Comparison of ENCODE assay signal across 8 cellular contexts in the genomic region with DNA sequence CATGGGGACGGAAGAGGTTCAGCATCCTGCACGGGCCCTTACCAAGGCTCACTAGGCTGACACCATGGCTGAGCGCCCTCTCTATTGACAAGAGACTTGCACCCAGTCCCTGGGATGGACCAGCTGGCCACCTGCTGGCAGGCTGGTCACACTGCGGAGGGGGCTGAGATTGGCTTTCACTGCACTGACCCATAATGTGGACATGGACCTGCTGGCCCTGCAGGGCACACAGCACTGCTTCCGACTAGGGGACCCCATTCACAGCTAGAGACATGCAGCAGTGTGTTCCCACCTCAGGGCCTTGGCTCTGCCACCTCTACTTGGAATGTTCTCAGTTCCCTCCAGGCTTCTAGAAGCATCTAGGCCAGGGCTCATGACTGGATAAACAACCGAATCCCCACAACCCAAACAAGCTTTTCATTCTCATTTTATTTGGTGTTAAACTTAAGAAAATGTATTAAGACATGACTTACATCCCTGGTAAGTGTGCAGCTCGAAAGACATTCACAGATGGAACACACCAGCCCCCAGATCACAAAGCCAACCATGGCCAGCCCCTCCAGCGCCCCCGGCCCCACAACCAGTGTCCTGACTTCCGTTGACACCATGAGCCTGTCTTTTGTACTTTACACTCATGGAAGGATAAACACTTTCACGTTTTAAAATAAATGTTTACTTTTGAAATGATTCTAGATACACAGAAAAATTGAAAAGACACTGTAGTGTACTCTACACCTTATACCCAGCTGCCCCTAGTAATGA. TPM values are rescaled to one million over a fixed set of nuclear protein-coding genes. Genes with fewer than 3 reads are reported as not detected.
DNase-seq lines count a peak whose midpoint lies in the region; ATAC-seq and TF ChIP-seq lines count a peak whose summit lies in the region.

No MANE protein-coding gene starts in this region.

- peak; percentile 68 for DNase-seq in CD14-positive monocyte (ENCODE audit: low spot score)
- peak; percentile 72 for DNase-seq in HK-2 (ENCODE audit: unreplicated experiment)
- DNase-seq in WERI-Rb-1, result peak; percentile 73
- DNase-seq in caudate nucleus (lab: John Stamatoyannopoulos, UW), result peak in 52 of 61 donors; percentile 14 to 82 (median 52)
- peak; percentile 73 for DNase-seq in lower lobe of right lung
- DNase-seq in GM19238 (ENCODE audit: insufficient read length, low spot score), result no peak
- no peak for DNase-seq in NK-92 treated with Interleukin-12 subunit alpha and Interleukin-12 subunit beta, amount 100 ng/mL, for 24 hours (lab: John Stamatoyannopoulos, UW)

- H3K4me1 Mint-ChIP-seq in CD14-positive monocyte, result no peaks in the 10 kb centered on the region
- no peaks in the 10 kb centered on the region for H3K4me1 Mint-ChIP-seq in stimulated activated memory B cell treated with anti-CD40 and anti-IgM and Interleukin-4, amounts not matched to agents 10 μg/mL and 1 μg/mL and 100 μg/mL, for 72 hours

- H3K9me3 Mint-ChIP-seq in CD14-positive monocyte, result no peaks in the 10 kb centered on the region
- no peaks in the 10 kb centered on the region for H3K9me3 Mint-ChIP-seq in stimulated activated memory B cell treated with anti-CD40 and anti-IgM and Interleukin-4, amounts not matched to agents 10 μg/mL and 1 μg/mL and 100 μg/mL, for 72 hours

- H3K27ac ChIP-seq in WERI-Rb-1 (no peak overlapping the region), caudate nucleus (ENCODE audit: low read depth, low read length) (no peak overlapping the region), lower lobe of right lung (no peak overlapping the region)

- TF ChIP-seq CTCF in CD14-positive monocyte (IDR thresholded peaks at IDR 0.05) (peak; percentile 86), WERI-Rb-1 (IDR thresholded peaks at IDR 0.05; ENCODE audit: low read depth, low read length) (peak; percentile 97), lower lobe of right lung (IDR thresholded peaks at IDR 0.05) (peak; percentile 92)

- ATAC-seq in lower lobe of right lung, result peak; percentile 85 to 87
- peak; percentile 52 for ATAC-seq in stimulated activated memory B cell treated with anti-CD40 and anti-IgM and Interleukin-4, amounts not matched to agents 10 μg/mL and 1 μg/mL and 100 μg/mL, for 72 hours

- H3K27me3 Mint-ChIP-seq in CD14-positive monocyte (ENCODE audit: low read depth in 3 of 3), result peaks cover 0 to 5% (median 0%) of the 10 kb centered on the region in 3 donors
- no peaks in the 10 kb centered on the region for H3K27me3 Mint-ChIP-seq in stimulated activated memory B cell treated with anti-CD40 and anti-IgM and Interleukin-4, amounts not matched to agents 10 μg/mL and 1 μg/mL and 100 μg/mL, for 72 hours

- intact Hi-C loops in CD14-positive monocyte (cut with micrococcal nuclease) (loop anchor here (1.0 to 5.0 kb wide), 4 partner anchors 52 to 202 kb away; no protein-coding TSS in a partner anchor), lower lobe of right lung (cut with DNase I) (loop anchor here (10.0 kb wide), 1 partner anchor 180 kb away; no protein-coding TSS in a partner anchor)

- H3K27ac Mint-ChIP-seq in CD14-positive monocyte, result no peak overlapping the region
- H3K27ac Mint-ChIP-seq in stimulated activated memory B cell treated with anti-CD40 and anti-IgM and Interleukin-4, amounts not matched to agents 10 μg/mL and 1 μg/mL and 100 μg/mL, for 72 hours, result peak overlapping the region; percentile 14

- no peaks in the 10 kb centered on the region for H3K9me3 ChIP-seq in WERI-Rb-1 (ENCODE audit: severe bottlenecking)
- H3K9me3 ChIP-seq in lower lobe of right lung, result no peaks in the 10 kb centered on the region

- H3K36me3 Mint-ChIP-seq in CD14-positive monocyte, result no peaks in the 10 kb centered on the region
- no peaks in the 10 kb centered on the region for H3K36me3 Mint-ChIP-seq in stimulated activated memory B cell treated with anti-CD40 and anti-IgM and Interleukin-4, amounts not matched to agents 10 μg/mL and 1 μg/mL and 100 μg/mL, for 72 hours

- H3K27me3 ChIP-seq in WERI-Rb-1 (ENCODE audit: insufficient read depth, low read depth, severe bottlenecking) (no peaks in the 10 kb centered on the region), lower lobe of right lung (ENCODE audit: low read depth) (no peaks in the 10 kb centered on the region)

- no peaks in the 10 kb centered on the region for H3K4me1 ChIP-seq in lower lobe of right lung

- no peak overlapping the region for H3K4me3 Mint-ChIP-seq in CD14-positive monocyte
- no peak overlapping the region for H3K4me3 Mint-ChIP-seq in stimulated activated memory B cell treated with anti-CD40 and anti-IgM and Interleukin-4, amounts not matched to agents 10 μg/mL and 1 μg/mL and 100 μg/mL, for 72 hours

- H3K4me3 ChIP-seq in WERI-Rb-1 (ENCODE audit: low read depth, low read length), result no peak overlapping the region
- H3K4me3 ChIP-seq in lower lobe of right lung, result no peak overlapping the region

- H3K36me3 ChIP-seq in WERI-Rb-1 (no peaks in the 10 kb centered on the region), lower lobe of right lung (no peaks in the 10 kb centered on the region)

RNA-seq across cellular contexts. Expression of gene SRARP, which starts 9.3 kb away (rescaled TPM):
- polyA plus RNA-seq in CD14-positive monocyte, result not detected
- 0.21 TPM for total RNA-seq in lower lobe of right lung

RNA-seq across cellular contexts. Expression of gene ZBTB17, which starts 18.9 kb away (rescaled TPM):
- 1 to 10 TPM; 2.8 to 7.6 TPM for polyA plus RNA-seq in CD14-positive monocyte
- total RNA-seq in lower lobe of right lung, result 37.7 TPM

RNA-seq across cellular contexts. Expression of gene HSPB7, which starts 23.1 kb away (rescaled TPM):
- polyA plus RNA-seq in CD14-positive monocyte, result not detected
- total RNA-seq in lower lobe of right lung, result 4.9 TPM

RNA-seq across cellular contexts. Expression of gene CLCNKA, which starts 27.1 kb away (rescaled TPM):
- polyA plus RNA-seq in CD14-positive monocyte, result not detected
- total RNA-seq in lower lobe of right lung, result 0.65 TPM

RNA-seq across cellular contexts. Expression of gene CLCNKB, which starts 48.8 kb away (rescaled TPM):
- polyA plus RNA-seq in CD14-positive monocyte, result not detected
- 0.18 TPM for total RNA-seq in lower lobe of right lung

Comparison
In these comparisons a context has a peak if more than half of its experiments do, and no peak if none do; other contexts are left out.
1. DNase-seq: peak in CD14-positive monocyte (single experiment), HK-2 (single experiment), WERI-Rb-1 (single experiment), caudate nucleus (52 of 61) and lower lobe of right lung (single experiment); none in GM19238 (single experiment) and NK-92 treated with Interleukin-12 subunit alpha and Interleukin-12 subunit beta, amount 100 ng/mL, for 24 hours (single experiment).
2. Peak in every context shown above with its lines, with median percentiles within 50 percentile points of each other: CTCF ChIP-seq.